ENCODE assay signal across 27 cellular contexts in genomic region chr3:101888653-101889052, GRCh38. TPM values are rescaled to one million over a fixed set of nuclear protein-coding genes. Genes with fewer than 3 reads are reported as not detected.
A peak's percentile ranks its signal among the peaks of the same experiment; 100 is the strongest.
DNase-seq lines count a peak whose midpoint lies in the region; ATAC-seq, FAIRE-seq and TF ChIP-seq lines count a peak whose summit lies in the region.
"Had no signal": no experiment of that assay in that cellular context is flagged by ENCODE, and none has a peak within 500 bp of the region (broad histone marks: within the 10 kb centered on the region; RNA-seq: fewer than 3 reads in every experiment).

No MANE protein-coding gene starts in this region.

- H2BK120ac ChIP-seq in mesenchymal stem cell (ENCODE audit: low read depth, low read length) = no peak overlapping the region

- no peak overlapping the region for H3K9ac ChIP-seq in BLaER1 treated with 17β-estradiol and CSF1 and Interleukin-3, amounts not matched to agents 10 nM and 100 nM
- no peak overlapping the region for H3K9ac ChIP-seq in OCI-LY1 (ENCODE audit: low read length)
- no peak overlapping the region for H3K9ac ChIP-seq in mesenchymal stem cell (ENCODE audit: low read length)
- H3K9ac ChIP-seq: BLaER1 had no signal

- H4K91ac ChIP-seq in mesenchymal stem cell (ENCODE audit: low read length) = no peak overlapping the region

- no peak overlapping the region for H3K23ac ChIP-seq in mesenchymal stem cell (ENCODE audit: low read length in 2 of 2)

- no peak overlapping the region for H3K14ac ChIP-seq in mesenchymal stem cell (ENCODE audit: low read length in 2 of 2)

- no peak for ATAC-seq in stimulated activated naive B cell treated with anti-CD40 and anti-IgM and Interleukin-4, amounts not matched to agents 10 μg/mL and 1 μg/mL and 100 μg/mL, for 72 hours (replicated peaks)
- ATAC-seq: activated naive CD4-positive, alpha-beta T cell treated with anti-CD3 and anti-CD28 coated beads, Interleukin-2, amount 50 U/mL, for 72 hours; right lobe of liver; upper lobe of right lung had no signal

- peaks cover 5 to 14% of the 10 kb centered on the region in 2 donors for H3K4me1 Mint-ChIP-seq in stimulated activated naive B cell treated with anti-CD40 and anti-IgM and Interleukin-4, amounts not matched to agents 10 μg/mL and 1 μg/mL and 100 μg/mL, for 72 hours

- no peaks in the 10 kb centered on the region for H3K79me1 ChIP-seq in mesenchymal stem cell (replicated peaks; ENCODE audit: low read length, poor library complexity, severe bottlenecking)

- no peak overlapping the region for H4K8ac ChIP-seq in mesenchymal stem cell (ENCODE audit: low read length)

- H3K27me3 Mint-ChIP-seq in stimulated activated naive B cell treated with anti-CD40 and anti-IgM and Interleukin-4, amounts not matched to agents 10 μg/mL and 1 μg/mL and 100 μg/mL, for 72 hours = no peaks in the 10 kb centered on the region
- H3K27me3 Mint-ChIP-seq: memory B cell, naive B cell had no signal

- H3K27me3 ChIP-seq in BLaER1 treated with 17β-estradiol and CSF1 and Interleukin-3, amounts not matched to agents 10 nM and 100 nM = no peaks in the 10 kb centered on the region
- no peaks in the 10 kb centered on the region for H3K27me3 ChIP-seq in OCI-LY1 (ENCODE audit: insufficient read depth, low read length)
- no peaks in the 10 kb centered on the region for H3K27me3 ChIP-seq in mesenchymal stem cell (ENCODE audit: control insufficient read depth in 1 of 2, insufficient read depth in 1 of 2, low read length in 2 of 2)
- H3K27me3 ChIP-seq in small intestine (ENCODE audit: control insufficient read depth in 2 of 2, insufficient read depth in 2 of 2, low read length in 2 of 2) = no peaks in the 10 kb centered on the region
- H3K27me3 ChIP-seq: BLaER1, cardiac muscle cell, right lobe of liver, upper lobe of right lung had no signal

- no peak overlapping the region for H2BK12ac ChIP-seq in mesenchymal stem cell (ENCODE audit: low read length in 2 of 2)

- no peak for DNase-seq in mesenchymal stem cell
- no peak for DNase-seq in activated CD4-positive, alpha-beta T cell treated with anti-CD3 and anti-CD28 coated beads for 48 hours
- DNase-seq in small intestine = no peak
- DNase-seq in dedifferentiated amniotic fluid mesenchymal stem cell (ENCODE audit: extremely low spot score) = no peak
- no peak for DNase-seq in stimulated activated naive B cell treated with anti-CD40 and anti-IgM and Interleukin-4, amounts not matched to agents 10 μg/mL and 1 μg/mL and 100 μg/mL, for 72 hours
- DNase-seq: activated CD4-positive, alpha-beta T cell treated with anti-CD3 and anti-CD28 coated beads, Interleukin-2, amount 50 U/mL, for 1 hour; anterior cingulate cortex; Caco-2; dermis blood vessel endothelial cell; DMS79 treated with DMSO at 0.1 percent for 48 hours; kidney glomerular epithelial cell; naive B cell; NCI-H1092; NCI-H187 treated with DMSO at 0.1 percent for 48 hours; NCI-H526 treated with DMSO at 0.1 percent for 48 hours; right lobe of liver; upper lobe of right lung; WERI-Rb-1 had no signal

- H3K9me3 Mint-ChIP-seq in stimulated activated naive B cell treated with anti-CD40 and anti-IgM and Interleukin-4, amounts not matched to agents 10 μg/mL and 1 μg/mL and 100 μg/mL, for 72 hours = peaks cover 0 to 3% of the 10 kb centered on the region in 2 donors

- no peak for FAIRE-seq in small intestine (lab: Jason Lieb, UNC)
- FAIRE-seq: endometrium had no signal

- peaks cover 0 to 27% (median 7%) of the 10 kb centered on the region in 11 experiments; a peak in 13 of 22 replicates for H3K9me3 ChIP-seq in BLaER1 treated with 17β-estradiol and CSF1 and Interleukin-3, amounts not matched to agents 10 nM and 100 nM (replicated peaks in 1 of 11)
- H3K9me3 ChIP-seq in OCI-LY1 (ENCODE audit: low read length) (no peaks in the 10 kb centered on the region), mesenchymal stem cell (ENCODE audit: control insufficient read depth, low read length) (no peaks in the 10 kb centered on the region), small intestine (ENCODE audit: control insufficient read depth, low read depth) (no peaks in the 10 kb centered on the region)
- H3K9me3 ChIP-seq: BLaER1, Caco-2, right lobe of liver, upper lobe of right lung had no signal

- no peaks in the 10 kb centered on the region for H4K20me1 ChIP-seq in BLaER1 treated with 17β-estradiol and CSF1 and Interleukin-3, amounts not matched to agents 10 nM and 100 nM
- H4K20me1 ChIP-seq in OCI-LY1 (ENCODE audit: insufficient read depth, low read length) = no peaks in the 10 kb centered on the region
- H4K20me1 ChIP-seq: BLaER1 had no signal

- no peaks in the 10 kb centered on the region for H3K9me2 ChIP-seq in OCI-LY1 (ENCODE audit: low read depth, low read length)

- H3F3A ChIP-seq in OCI-LY1 (ENCODE audit: insufficient read depth, low read length) = no peaks in the 10 kb centered on the region

- peak overlapping the region in 2 of 11 experiments; percentile 33 to 43; a peak in 3 of 22 replicates for H3K27ac ChIP-seq in BLaER1 treated with 17β-estradiol and CSF1 and Interleukin-3, amounts not matched to agents 10 nM and 100 nM
- H3K27ac ChIP-seq in OCI-LY1 (ENCODE audit: low read depth, low read length, poor library complexity, severe bottlenecking) = no peak overlapping the region
- H3K27ac ChIP-seq in mesenchymal stem cell (ENCODE audit: low read length, poor library complexity, severe bottlenecking) = no peak overlapping the region
- peak overlapping the region in 13 of 21 experiments; percentile 8 to 82 (median 39) for H3K27ac ChIP-seq in skin epidermis
- no peak overlapping the region for H3K27ac ChIP-seq in small intestine (ENCODE audit: low read depth in 1 of 2, low read length in 1 of 2)
- H3K27ac ChIP-seq: BLaER1, cardiac muscle cell, right lobe of liver, RWPE1, upper lobe of right lung, WERI-Rb-1 had no signal

- H2BK15ac ChIP-seq in mesenchymal stem cell (ENCODE audit: low read depth, poor library complexity, severe bottlenecking) = no peak overlapping the region

- no peak overlapping the region for H3K4ac ChIP-seq in mesenchymal stem cell (ENCODE audit: low read depth in 1 of 2, low read length in 2 of 2)

- H3K27ac Mint-ChIP-seq in stimulated activated naive B cell treated with anti-CD40 and anti-IgM and Interleukin-4, amounts not matched to agents 10 μg/mL and 1 μg/mL and 100 μg/mL, for 72 hours = no peak overlapping the region
- H3K27ac Mint-ChIP-seq: activated naive CD4-positive, alpha-beta T cell treated with anti-CD3 and anti-CD28 coated beads, Interleukin-2, amount 50 U/mL, for 72 hours; memory B cell had no signal

- no peaks in the 10 kb centered on the region for H3K36me3 ChIP-seq in BLaER1 treated with 17β-estradiol and CSF1 and Interleukin-3, amounts not matched to agents 10 nM and 100 nM
- H3K36me3 ChIP-seq in OCI-LY1 (ENCODE audit: insufficient read depth, low read length) (no peaks in the 10 kb centered on the region), mesenchymal stem cell (ENCODE audit: control insufficient read depth in 1 of 2, insufficient read depth in 2 of 2, low read depth in 1 of 2, low read length in 2 of 2) (no peaks in the 10 kb centered on the region), small intestine (ENCODE audit: control insufficient read depth in 2 of 2, insufficient read depth in 2 of 2, low read length in 2 of 2) (no peaks in the 10 kb centered on the region)
- H3K36me3 ChIP-seq: BLaER1, cardiac muscle cell, right lobe of liver, upper lobe of right lung, WERI-Rb-1 had no signal

- H3K79me2 ChIP-seq in OCI-LY1 (ENCODE audit: insufficient read depth, low read length) = no peaks in the 10 kb centered on the region

- H3K4me3 Mint-ChIP-seq in stimulated activated naive B cell treated with anti-CD40 and anti-IgM and Interleukin-4, amounts not matched to agents 10 μg/mL and 1 μg/mL and 100 μg/mL, for 72 hours = no peak overlapping the region
- H3K4me3 Mint-ChIP-seq: memory B cell, naive B cell had no signal

- H2BK5ac ChIP-seq in mesenchymal stem cell (ENCODE audit: low read depth, low read length, poor library complexity, severe bottlenecking) = no peak overlapping the region

- peaks cover 0 to 57% (median 16%) of the 10 kb centered on the region in 10 experiments; a peak in 11 of 20 replicates for H3K4me1 ChIP-seq in BLaER1 treated with 17β-estradiol and CSF1 and Interleukin-3, amounts not matched to agents 10 nM and 100 nM
- H3K4me1 ChIP-seq in OCI-LY1 (ENCODE audit: insufficient read depth, low read length, severe bottlenecking) = peaks cover 4% of the 10 kb centered on the region
- peaks cover 2% of the 10 kb centered on the region for H3K4me1 ChIP-seq in mesenchymal stem cell (ENCODE audit: control insufficient read depth, insufficient read depth, low read depth, low read length)
- H3K4me1 ChIP-seq in small intestine (ENCODE audit: control insufficient read depth in 2 of 2, insufficient read depth in 1 of 2, low read depth in 1 of 2, low read length in 1 of 2) = no peaks in the 10 kb centered on the region
- H3K4me1 ChIP-seq: BLaER1, upper lobe of right lung had no signal

- H3K4me2 ChIP-seq in BLaER1 treated with 17β-estradiol and CSF1 and Interleukin-3, amounts not matched to agents 10 nM and 100 nM = peak overlapping the region in 6 of 11 experiments; percentile 7 to 73 (median 38); a peak in 9 of 22 replicates
- no peak overlapping the region for H3K4me2 ChIP-seq in OCI-LY1 (ENCODE audit: low read length)
- H3K4me2 ChIP-seq in mesenchymal stem cell (ENCODE audit: low read length, poor library complexity, severe bottlenecking) = no peak overlapping the region
- H3K4me2 ChIP-seq: BLaER1 had no signal

- H3K36me3 Mint-ChIP-seq in stimulated activated naive B cell treated with anti-CD40 and anti-IgM and Interleukin-4, amounts not matched to agents 10 μg/mL and 1 μg/mL and 100 μg/mL, for 72 hours = no peaks in the 10 kb centered on the region
- H3K36me3 Mint-ChIP-seq: naive B cell had no signal

- H2AFZ ChIP-seq in OCI-LY1 (ENCODE audit: low read length) (peak overlapping the region; percentile 37; the same call in 1 of the 2 replicates), mesenchymal stem cell (ENCODE audit: low read depth, low read length) (no peak overlapping the region)

- H3K4me3 ChIP-seq in BLaER1 treated with 17β-estradiol and CSF1 and Interleukin-3, amounts not matched to agents 10 nM and 100 nM = no peak overlapping the region
- H3K4me3 ChIP-seq in OCI-LY1 (ENCODE audit: low read depth, low read length, poor library complexity, severe bottlenecking) (no peak overlapping the region), mesenchymal stem cell (ENCODE audit: insufficient read depth in 1 of 2, low read depth in 1 of 2, low read length in 2 of 2) (no peak overlapping the region), skin epidermis (no peak overlapping the region), small intestine (ENCODE audit: low read depth in 1 of 2, low read length in 2 of 2) (no peak overlapping the region)
- H3K4me3 ChIP-seq: BLaER1, cardiac muscle cell, right lobe of liver, upper lobe of right lung had no signal

- no peak overlapping the region for H3K18ac ChIP-seq in mesenchymal stem cell (ENCODE audit: low read depth in 1 of 2, low read length in 2 of 2)

- 97% methylated on average over 2 of the region's 3 CpGs for WGBS in mesenchymal stem cell
- 45 to 61% (median 52%) methylated on average over 3 of the region's 3 CpGs for WGBS in small intestine, 3 donors

- H2AK5ac ChIP-seq in mesenchymal stem cell (ENCODE audit: low read length, severe bottlenecking) = peak overlapping the region; percentile 28

- TF ChIP-seq CTCF in OCI-LY1 (IDR thresholded peaks at IDR 0.05; ENCODE audit: low read length) = no peak

RNA-seq across cellular contexts. Expression of gene NFKBIZ, which starts 39.3 kb away (rescaled TPM):
- 44.7 TPM for polyA plus RNA-seq in mesenchymal stem cell (2013, experiment 1 of 2)
- 39.9 TPM for polyA plus RNA-seq in mesenchymal stem cell (2013, experiment 2 of 2)
- polyA plus RNA-seq in small intestine = 10 to 100 TPM; 10.3 to 27.1 (median 23.7) TPM

Comparison
In these comparisons a context has a peak if more than half of its experiments do, and no peak if none do; other contexts are left out.
1. H3K27ac ChIP-seq: peak in skin epidermis (13 of 21); none in OCI-LY1 (single experiment), mesenchymal stem cell (single experiment) and small intestine (0 of 2).
2. H3K4me2 ChIP-seq: peak in BLaER1 treated with 17β-estradiol and CSF1 and Interleukin-3, amounts not matched to agents 10 nM and 100 nM (6 of 11); none in OCI-LY1 (single experiment) and mesenchymal stem cell (single experiment).